In genomic region chr7:122136033-122136432, GRCh38 we compare ENCODE assay signal across 21 cellular contexts. TPM values are rescaled to one million over a fixed set of nuclear protein-coding genes. Genes with fewer than 3 reads are reported as not detected.
A peak's percentile ranks its signal among the peaks of the same experiment; 100 is the strongest.
DNase-seq lines count a peak whose midpoint lies in the region; ATAC-seq and TF ChIP-seq lines count a peak whose summit lies in the region.
"Had no signal": no experiment of that assay in that cellular context is flagged by ENCODE, and none has a peak within 500 bp of the region (broad histone marks: within the 10 kb centered on the region; RNA-seq: fewer than 3 reads in every experiment).

No MANE protein-coding gene starts in this region.

- TF ChIP-seq CTCF in Calu3 (IDR thresholded peaks at IDR 0.05; ENCODE audit: unreplicated experiment) (no peak), Loucy (conservative IDR thresholded peaks at IDR 0.05; ENCODE audit: low read length) (no peak), coronary artery (IDR thresholded peaks at IDR 0.05) (no peak), osteoblast (IDR thresholded peaks at IDR 0.05; ENCODE audit: extremely low read depth, low read depth, low read length) (no peak)

- H3K79me2 ChIP-seq in Loucy (ENCODE audit: insufficient read depth, low read length) (no peaks in the 10 kb centered on the region), osteoblast (ENCODE audit: insufficient read depth, low read length) (peaks cover 28% of the 10 kb centered on the region)

- peak overlapping the region; percentile 67 for H3K4me3 Mint-ChIP-seq in Calu3 (ENCODE audit: low read depth, unreplicated experiment)
- H3K4me3 Mint-ChIP-seq: activated naive CD4-positive, alpha-beta T cell treated with anti-CD3 and anti-CD28 coated beads for 36 hours had no signal

- no peaks in the 10 kb centered on the region for H3F3A ChIP-seq in Loucy (ENCODE audit: low read depth)

- no peaks in the 10 kb centered on the region for H4K20me1 ChIP-seq in Loucy (ENCODE audit: insufficient read depth, low read length, poor library complexity, severe bottlenecking)
- H4K20me1 ChIP-seq in osteoblast (ENCODE audit: insufficient read depth, low read length), result no peaks in the 10 kb centered on the region

- H3K36me3 Mint-ChIP-seq in Calu3 (ENCODE audit: insufficient read depth, unreplicated experiment), result no peaks in the 10 kb centered on the region

- H3K27ac Mint-ChIP-seq in Calu3 (ENCODE audit: unreplicated experiment), result peak overlapping the region; percentile 56
- H3K27ac Mint-ChIP-seq: activated naive CD4-positive, alpha-beta T cell treated with anti-CD3 and anti-CD28 coated beads for 36 hours had no signal

- CTCF ChIA-PET in Calu3 (lab: Charles Lee), result no interaction called here

- H3K36me3 ChIP-seq in Loucy (ENCODE audit: insufficient read depth, low read length) (no peaks in the 10 kb centered on the region), osteoblast (ENCODE audit: insufficient read depth, low read length) (no peaks in the 10 kb centered on the region)

- H3K9ac ChIP-seq in Loucy (ENCODE audit: low read depth, low read length, poor library complexity, severe bottlenecking), result no peak overlapping the region
- H3K9ac ChIP-seq: BLaER1 had no signal

- H3K27ac ChIP-seq in coronary artery (no peak overlapping the region), osteoblast (ENCODE audit: low read depth, low read length) (no peak overlapping the region)
- H3K27ac ChIP-seq: BLaER1, testis had no signal

- H3K4me1 Mint-ChIP-seq in Calu3 (ENCODE audit: low read depth, unreplicated experiment), result peaks cover 38% of the 10 kb centered on the region

- ATAC-seq in GM18873 (IDR thresholded peaks at IDR 0.05; ENCODE audit: low FRiP score, unreplicated experiment), result no peak
- ATAC-seq in stimulated activated naive CD8-positive, alpha-beta T cell treated with anti-CD3 and anti-CD28 coated beads, Interleukin-15, Interleukin-2, amounts not matched to agents 100 U/mL and 50 U/mL, for 24 hours, result no peak
- ATAC-seq: Right ventricle myocardium inferior had no signal

- H3K4me2 ChIP-seq in Loucy (ENCODE audit: low read depth, low read length, poor library complexity, severe bottlenecking), result peak overlapping the region; percentile 84
- H3K4me2 ChIP-seq in osteoblast (ENCODE audit: insufficient read depth, low read length), result peak overlapping the region; percentile 84

- H3K4me3 ChIP-seq in Loucy (ENCODE audit: low read length, poor library complexity, severe bottlenecking), result peak overlapping the region; percentile 73
- H3K4me3 ChIP-seq in coronary artery, result peak overlapping the region; percentile 64
- H3K4me3 ChIP-seq in osteoblast (ENCODE audit: insufficient read depth, low read length), result no peak overlapping the region
- H3K4me3 ChIP-seq: BLaER1, testis had no signal

- peak overlapping the region; percentile 95 for H2AFZ ChIP-seq in Loucy (ENCODE audit: low read length)
- peak overlapping the region; percentile 49 for H2AFZ ChIP-seq in osteoblast (ENCODE audit: low read length)

- no peaks in the 10 kb centered on the region for H3K9me3 ChIP-seq in Loucy (ENCODE audit: insufficient read depth, low read depth, low read length)
- no peaks in the 10 kb centered on the region for H3K9me3 ChIP-seq in osteoblast (ENCODE audit: low read depth, low read length)
- H3K9me3 ChIP-seq: BLaER1, sigmoid colon, testis had no signal

- BruUV-seq in Calu3 (replicated peaks; lab: Mats Ljungman, UMichigan), result no TSS peak

- no peaks in the 10 kb centered on the region for H3K9me2 ChIP-seq in Loucy (replicated peaks; ENCODE audit: low read depth, low read length)

- H3K27me3 Mint-ChIP-seq in Calu3 (ENCODE audit: unreplicated experiment), result no peaks in the 10 kb centered on the region

- DNase-seq in Calu3 (no peak), coronary artery (ENCODE audit: low spot score) (no peak), osteoblast (ENCODE audit: insufficient read length, low spot score, missing footprints) (peak; percentile 15), A172 (ENCODE audit: low spot score) (no peak)
- DNase-seq in stimulated activated naive CD8-positive, alpha-beta T cell treated with anti-CD3 and anti-CD28 coated beads, Interleukin-15, Interleukin-2, amounts not matched to agents 100 U/mL and 50 U/mL, for 24 hours, result no peak
- DNase-seq: activated CD4-positive, alpha-beta T cell treated with anti-CD3 and anti-CD28 coated beads, Interleukin-2, amount 50 U/mL, for 4 hours; activated naive CD4-positive, alpha-beta T cell treated with anti-CD3 and anti-CD28 coated beads for 36 hours; activated T-cell treated with anti-CD3 and anti-CD28 coated beads for 4 hours; hippocampal formation; KG1; kidney; NCI-H1436; NCI-H226; occipital lobe; sigmoid colon; stimulated activated CD4-positive, alpha-beta T cell treated with anti-CD3 and anti-CD28 coated beads, Interleukin-4, amount 100 ng/mL, for 24 hours; testis had no signal

- H3K27me3 ChIP-seq in Loucy (ENCODE audit: insufficient read depth, low read length, poor library complexity, severe bottlenecking), result no peaks in the 10 kb centered on the region
- H3K27me3 ChIP-seq in osteoblast (ENCODE audit: insufficient read depth, low read length), result no peaks in the 10 kb centered on the region
- H3K27me3 ChIP-seq: BLaER1, sigmoid colon, testis had no signal

- H3K9me3 Mint-ChIP-seq in Calu3 (ENCODE audit: low read depth, unreplicated experiment), result no peaks in the 10 kb centered on the region

- intact Hi-C loops in Calu3 (cut with micrococcal nuclease; ENCODE audit: unreplicated experiment), result no loop called here

- H3K4me1 ChIP-seq in Loucy (ENCODE audit: insufficient read depth, low read length, poor library complexity, severe bottlenecking), result peaks cover 12% of the 10 kb centered on the region
- peaks cover 27% of the 10 kb centered on the region for H3K4me1 ChIP-seq in osteoblast (ENCODE audit: insufficient read depth, low read length)
- H3K4me1 ChIP-seq: testis had no signal

RNA-seq across cellular contexts. Expression of gene AASS, which starts 8.0 kb away (rescaled TPM):
- 12.7 and 18.7 TPM in 2 replicates for total RNA-seq in Calu3 (2022)
- total RNA-seq in osteoblast, result 24.8 and 26.4 TPM in 2 replicates
- 18.9 and 22.0 TPM in 2 replicates for total RNA-seq in A172 (2014; rRNA removed; shearing (Covaris generic))
